Comparison of ENCODE assay signal across 13 cellular contexts in genomic region chr5:173291722-173292658, GRCh38. TPM values are rescaled to one million over a fixed set of nuclear protein-coding genes. Genes with fewer than 3 reads are reported as not detected.
DNase-seq lines count a peak whose midpoint lies in the region; ATAC-seq and TF ChIP-seq lines count a peak whose summit lies in the region.
"Had no signal": no experiment of that assay in that cellular context is flagged by ENCODE, and none has a peak within 500 bp of the region (broad histone marks: within the 10 kb centered on the region; RNA-seq: fewer than 3 reads in every experiment).

No MANE protein-coding gene starts in this region.

- TF ChIP-seq RAD21 in neural cell (conservative IDR thresholded peaks at IDR 0.05) = no peak

- H3K27me3 ChIP-seq in mammary epithelial cell (ENCODE audit: insufficient read depth, low read length) = no peaks in the 10 kb centered on the region
- no peaks in the 10 kb centered on the region for H3K27me3 ChIP-seq in neural cell (ENCODE audit: insufficient read depth, low read depth, low read length)

- CTCF ChIA-PET in mammary epithelial cell (lab: Charles Lee; ENCODE audit: low non-redundant PET) = interaction anchor here (0.8 kb wide), 1 partner anchor 40 kb away, joined by 3 read pairs; no protein-coding TSS in a partner anchor

- intact Hi-C loops in mammary epithelial cell (cut with micrococcal nuclease) = no loop called here

- peak; percentile 66 for ATAC-seq in HG03378 (IDR thresholded peaks at IDR 0.05; ENCODE audit: unreplicated experiment)
- no peak for ATAC-seq in HG03097 (IDR thresholded peaks at IDR 0.05; ENCODE audit: low FRiP score, unreplicated experiment)
- ATAC-seq: left lobe of liver; stimulated activated naive B cell treated with anti-CD40 and anti-IgM and Interleukin-4, amounts not matched to agents 10 μg/mL and 1 μg/mL and 100 μg/mL, for 72 hours had no signal

- H3K4me1 ChIP-seq in mammary epithelial cell (ENCODE audit: insufficient read depth, low read length) = peaks cover 28% of the 10 kb centered on the region

- H4K20me1 ChIP-seq in mammary epithelial cell (ENCODE audit: insufficient read depth, low read length) (no peaks in the 10 kb centered on the region), neural cell (ENCODE audit: insufficient read depth) (no peaks in the 10 kb centered on the region)

- peak overlapping the region; percentile 89 for H2AFZ ChIP-seq in mammary epithelial cell (ENCODE audit: low read depth, low read length)
- H2AFZ ChIP-seq in neural cell (ENCODE audit: low read depth, low read length) = peak overlapping the region; percentile 14

- no peaks in the 10 kb centered on the region for H3F3A ChIP-seq in neural cell (ENCODE audit: insufficient read depth, low read length, poor library complexity, severe bottlenecking)

- no peak for TF ChIP-seq EP300 in neural cell (conservative IDR thresholded peaks at IDR 0.05; ENCODE audit: poor library complexity, severe bottlenecking)

- 67% methylated on average over 9 of the region's 9 CpGs for WGBS in mammary epithelial cell (ENCODE audit: low coverage, missing lambda C conversion rate)

- H3K9ac ChIP-seq in mammary epithelial cell (ENCODE audit: insufficient read depth, low read length) (no peak overlapping the region), neural cell (ENCODE audit: low read length) (no peak overlapping the region)

- H3K27ac ChIP-seq in mammary epithelial cell (ENCODE audit: insufficient read depth, low read depth, low read length) = peak overlapping the region; percentile 43
- no peak overlapping the region for H3K27ac ChIP-seq in neural cell (ENCODE audit: low read length)

- TF ChIP-seq CTCF in mammary epithelial cell (conservative IDR thresholded peaks at IDR 0.05 in 1 of 2, IDR thresholded peaks at IDR 0.05 in 1 of 2; ENCODE audit: extremely low read depth in 1 of 2, insufficient read depth in 1 of 2, low read depth in 1 of 2, low read length in 2 of 2) (no peak), neural cell (IDR thresholded peaks at IDR 0.05; ENCODE audit: poor library complexity, severe bottlenecking) (no peak)

- no peaks in the 10 kb centered on the region for H3K9me2 ChIP-seq in neural cell (ENCODE audit: insufficient read depth, low read length)

- no TSS peak for BruUV-seq in mammary epithelial cell (replicated peaks; lab: Mats Ljungman, UMichigan)

- peak; percentile 20 for DNase-seq in DMS53 (lab: John Stamatoyannopoulos, UW)
- DNase-seq in DMS53 treated with DMSO at 0.1 percent for 48 hours (lab: John Stamatoyannopoulos, UW; ENCODE audit: unreplicated experiment) = no peak
- DNase-seq in mammary epithelial cell = peak; percentile 80
- no peak for DNase-seq in DMS79 treated with DMSO at 0.1 percent for 48 hours (lab: John Stamatoyannopoulos, UW)
- DNase-seq in ACHN = no peak
- DNase-seq: 8988T; activated gamma-delta T cell; NCI-H526 treated with DMSO at 0.1 percent for 48 hours; stimulated activated naive B cell treated with anti-CD40 and anti-IgM and Interleukin-4, amounts not matched to agents 10 μg/mL and 1 μg/mL and 100 μg/mL, for 72 hours had no signal

- H3K79me2 ChIP-seq in mammary epithelial cell (ENCODE audit: insufficient read depth, low read length) (no peaks in the 10 kb centered on the region), neural cell (replicated peaks; ENCODE audit: insufficient read depth, low read length) (no peaks in the 10 kb centered on the region)

- no peak overlapping the region for H3K4me3 ChIP-seq in mammary epithelial cell (replicated peaks in 1 of 3; ENCODE audit: insufficient read depth in 1 of 3, low read depth in 2 of 3, low read length in 3 of 3)
- no peak overlapping the region for H3K4me3 ChIP-seq in neural cell (ENCODE audit: low read length)

- H3K36me3 ChIP-seq in mammary epithelial cell (ENCODE audit: insufficient read depth, low read length) (no peaks in the 10 kb centered on the region), neural cell (ENCODE audit: insufficient read depth, low read length) (no peaks in the 10 kb centered on the region)

- H3K4me2 ChIP-seq in mammary epithelial cell (ENCODE audit: insufficient read depth, low read depth, low read length) (peak overlapping the region; percentile 29), neural cell (ENCODE audit: low read length) (no peak overlapping the region)

- in situ Hi-C loops in mammary epithelial cell (cut with MboI; ENCODE audit: low sequenced_read_pairs in 2 of 2) = loop anchor here (5.0 to 25.0 kb wide), 5 partner anchors 283 to 683 kb away; partner anchors contain the start of gene ATP6V0E1 (in 1 of the 2)
- in situ Hi-C loops in ACHN (cut with HindIII; ENCODE audit: low pct_ligation_motif_present, low pct_unique_long_range_greater_than_20kb, low sequenced_read_pairs) = no loop called here

- H3K9me3 ChIP-seq in mammary epithelial cell (replicated peaks; ENCODE audit: insufficient read depth, low read length) = no peaks in the 10 kb centered on the region
- no peaks in the 10 kb centered on the region for H3K9me3 ChIP-seq in neural cell (ENCODE audit: low read length)

- dilution Hi-C loops in mammary epithelial cell (cut with HindIII; ENCODE audit: low sequenced_read_pairs) = loop anchor here (25.0 kb wide), 1 partner anchor 580 kb away; no protein-coding TSS in a partner anchor

TF ChIP-seq in neural cell, 6 proteins besides CTCF, POLR2A, EP300 and RAD21:
- TF ChIP-seq EZH2 (IDR thresholded peaks at IDR 0.05; ENCODE audit: borderline replicate concordance, insufficient read depth, low read length, poor library complexity, severe bottlenecking) (no peak), TAF1 (IDR thresholded peaks at IDR 0.05; ENCODE audit: low read depth) (no peak), SMC3 (conservative IDR thresholded peaks at IDR 0.05; ENCODE audit: poor library complexity) (no peak), MXI1 (conservative IDR thresholded peaks at IDR 0.05; ENCODE audit: poor library complexity, severe bottlenecking) (no peak), REST (IDR thresholded peaks at IDR 0.05; ENCODE audit: borderline replicate concordance) (no peak), POLR2AphosphoS5 (IDR thresholded peaks at IDR 0.05) (no peak)

RNA-seq across cellular contexts. Expression of gene STC2, which starts 36.2 kb away (rescaled TPM):
- 100 to 1,000 TPM; 133 to 311 TPM for total RNA-seq in mammary epithelial cell
- polyA plus RNA-seq in mammary epithelial cell (30.0 TPM), neural cell (0.09 and 0.26 TPM in 2 replicates)
- polyA minus RNA-seq in mammary epithelial cell (13.5 TPM), neural cell (1.0 TPM in 1 of 2 replicates, not detected in the other)

RNA-seq across cellular contexts. Expression of gene NKX2-5, which starts 57.0 kb away (rescaled TPM):
- 1 to 10 TPM; 2.5 to 4.0 TPM for total RNA-seq in mammary epithelial cell
- polyA plus RNA-seq in mammary epithelial cell (not detected), neural cell (not detected in 2 replicates)
- polyA minus RNA-seq in mammary epithelial cell (not detected), neural cell (not detected in 2 replicates)
- total RNA-seq: left lobe of liver had no signal

Comparison
In these comparisons a context has a peak if more than half of its experiments do, and no peak if none do; other contexts are left out.
1. DNase-seq: peak in DMS53 (single experiment) and mammary epithelial cell (single experiment); none in DMS53 treated with DMSO at 0.1 percent for 48 hours (single experiment), DMS79 treated with DMSO at 0.1 percent for 48 hours (single experiment) and ACHN (single experiment).
2. RNA of gene STC2, which starts 36.2 kb away (polyA plus RNA-seq): 30.0 TPM in mammary epithelial cell (single experiment); 0.09 to 0.26 TPM in neural cell; every median in the first group is over 10 times any median in the second.